In genomic region chr4:60822986-60823385, GRCh38 we compare ENCODE assay signal across 20 cellular contexts.
A peak's percentile ranks its signal among the peaks of the same experiment; 100 is the strongest.
DNase-seq lines count a peak whose midpoint lies in the region; ATAC-seq and TF ChIP-seq lines count a peak whose summit lies in the region.
"Had no signal": no experiment of that assay in that cellular context is flagged by ENCODE, and none has a peak within 500 bp of the region (broad histone marks: within the 10 kb centered on the region; RNA-seq: fewer than 3 reads in every experiment).

No MANE protein-coding gene starts in this region.

- H3K9me2 ChIP-seq in PC-3 (replicated peaks; ENCODE audit: low read length) = no peaks in the 10 kb centered on the region

- CTCF ChIA-PET in PC-3 (lab: Charles Lee) = no interaction called here

- H3K27me3 ChIP-seq in PC-3 (ENCODE audit: low read length) = no peaks in the 10 kb centered on the region
- H3K27me3 ChIP-seq: BLaER1 had no signal

- H3F3A ChIP-seq in PC-3 (ENCODE audit: low read length, unreplicated experiment) = no peaks in the 10 kb centered on the region

- no peaks in the 10 kb centered on the region for H3K36me3 ChIP-seq in PC-3 (ENCODE audit: low read depth, low read length)
- H3K36me3 ChIP-seq: BLaER1 had no signal

- no peaks in the 10 kb centered on the region for H4K20me1 ChIP-seq in PC-3 (ENCODE audit: low read length)
- H4K20me1 ChIP-seq: BLaER1 had no signal

- no peak overlapping the region for H3K9ac ChIP-seq in PC-3 (ENCODE audit: low read length)
- H3K9ac ChIP-seq: BLaER1 had no signal

- no peak overlapping the region for H3K4me2 ChIP-seq in PC-3 (ENCODE audit: low read length)
- H3K4me2 ChIP-seq: A549, BLaER1 had no signal

- H3K9me3 ChIP-seq in PC-3 (ENCODE audit: low read length) = no peaks in the 10 kb centered on the region
- H3K9me3 ChIP-seq: A549, BLaER1 had no signal

- no peak for TF ChIP-seq CTCF in PC-3 (conservative IDR thresholded peaks at IDR 0.05; ENCODE audit: low read depth, low read length)

- ATAC-seq in PC-3 (no peak), HG03196 (IDR thresholded peaks at IDR 0.05; ENCODE audit: unreplicated experiment) (no peak)
- ATAC-seq: A549, HCT116, HepG2 had no signal

- no peak overlapping the region for H2AFZ ChIP-seq in PC-3 (ENCODE audit: low read length)

- H3K4me1 ChIP-seq in PC-3 (ENCODE audit: insufficient read depth, low read length) = no peaks in the 10 kb centered on the region
- H3K4me1 ChIP-seq: A549, BLaER1 had no signal

- no peaks in the 10 kb centered on the region for H3K79me2 ChIP-seq in PC-3 (ENCODE audit: low read length)

- DNase-seq in NCI-H1694 (lab: John Stamatoyannopoulos, UW) (peak; percentile 6), NCI-H1694 treated with DMSO at 0.1 percent for 48 hours (lab: John Stamatoyannopoulos, UW) (no peak), G401 (ENCODE audit: low spot score) (peak; percentile 79), NCI-H446 treated with DMSO at 0.1 percent for 48 hours (lab: John Stamatoyannopoulos, UW) (peak; percentile 84), cerebellar cortex (ENCODE audit: low spot score) (peak; percentile 70), PC-3 (no peak), COR-L47 (lab: John Stamatoyannopoulos, UW) (no peak)
- DNase-seq: Calu3; CD4-positive, alpha-beta memory T cell; DMS79; GF-D8; GOT3; H7; HFFc6 had no signal

- intact Hi-C loops in PC-3 (cut with micrococcal nuclease) = no loop called here

- H3K27ac ChIP-seq in PC-3 (ENCODE audit: low read length) = no peak overlapping the region
- H3K27ac ChIP-seq: 22Rv1, A549, BLaER1 had no signal

- POLR2A ChIA-PET in PC-3 (lab: Charles Lee; ENCODE audit: unreplicated experiment) = no interaction called here

- in situ Hi-C loops in G401 (cut with HindIII; ENCODE audit: low sequenced_read_pairs) = no loop called here

- H3K4me3 ChIP-seq in PC-3 (ENCODE audit: low read length) = no peak overlapping the region
- H3K4me3 ChIP-seq: A549, BLaER1 had no signal

- no TSS peak for BruUV-seq in PC-3 (replicated peaks; lab: Mats Ljungman, UMichigan)

Comparison
In these comparisons a context has a peak if more than half of its experiments do, and no peak if none do; other contexts are left out.
1. DNase-seq: peak in NCI-H1694 (single experiment), G401 (single experiment), NCI-H446 treated with DMSO at 0.1 percent for 48 hours (single experiment) and cerebellar cortex (single experiment); none in NCI-H1694 treated with DMSO at 0.1 percent for 48 hours (single experiment), PC-3 (single experiment) and COR-L47 (single experiment).